Comparison of ENCODE assay signal across 10 cellular contexts in genomic region chr1:17586172-17586963, GRCh38. TPM values are rescaled to one million over a fixed set of nuclear protein-coding genes. Genes with fewer than 3 reads are reported as not detected.
DNase-seq lines count a peak whose midpoint lies in the region; ATAC-seq, FAIRE-seq and TF ChIP-seq lines count a peak whose summit lies in the region.
"Had no signal": no experiment of that assay in that cellular context is flagged by ENCODE, and none has a peak within 500 bp of the region (broad histone marks: within the 10 kb centered on the region; RNA-seq: fewer than 3 reads in every experiment).

No MANE protein-coding gene starts in this region.

- RAD21 ChIA-PET in GM12878 (lab: Charles Lee; ENCODE audit: unreplicated experiment): interaction anchor here (0.5 to 1.0 kb wide), 2 partner anchors 9 to 20 kb away, joined by 4 read pairs; no protein-coding TSS in a partner anchor

- H3K9me3 Mint-ChIP-seq in activated T-helper 17 cell treated with anti-CD3 and anti-CD28 coated beads, Interleukin-2, amount 50 U/mL, for 72 hours: no peaks in the 10 kb centered on the region

- no TSS peak for BruUV-seq in GM12878 (replicated peaks; lab: Mats Ljungman, UMichigan)

- CTCF ChIA-PET in GM12878 (lab: Yijun Ruan, JAX): interaction anchor here (0.7 to 2.7 kb wide), 6 partner anchors 12 to 145 kb away, joined by 3 to 10 read pairs (median 5); no protein-coding TSS in a partner anchor

- no peak overlapping the region for H3K9ac ChIP-seq in GM12878 (ENCODE audit: control insufficient read depth, insufficient read depth, low read length)

- DNase-seq in heart left ventricle (no peak), cardiac septum (ENCODE audit: low spot score) (no peak), GM12878 (ENCODE audit: low read depth, low spot score) (no peak), left colon (no peak), urothelium cell line (ENCODE audit: low spot score) (peak; percentile 71), GM20000 (ENCODE audit: low spot score) (no peak)
- no peak for DNase-seq in stimulated activated naive CD4-positive, alpha-beta T cell treated with Interleukin-2 at 50 U/mL for 16 hours (lab: John Stamatoyannopoulos, UW)
- DNase-seq: NCI-H345 had no signal

- H3K27me3 ChIP-seq in heart left ventricle (no peaks in the 10 kb centered on the region), GM12878 (replicated peaks in 1 of 2; ENCODE audit: control insufficient read depth in 2 of 2, insufficient read depth in 2 of 2, low read length in 1 of 2) (no peaks in the 10 kb centered on the region; a peak in 2 of 4 replicates)

- no peak overlapping the region for H3K4me2 ChIP-seq in GM12878 (ENCODE audit: control insufficient read depth, insufficient read depth)

- ATAC-seq in heart left ventricle (peak in 1 of 4 donors; percentile 30), GM12878 (peak; percentile 46; the same call in 1 of the 3 replicates), left colon (peak; percentile 25)
- ATAC-seq in activated T-helper 17 cell treated with anti-CD3 and anti-CD28 coated beads, Interleukin-2, amount 50 U/mL, for 72 hours (replicated peaks): no peak

- H3K27ac ChIP-seq in heart left ventricle: peak overlapping the region in 10 of 12 donors; percentile 19 to 92 (median 84)
- H3K27ac ChIP-seq in GM12878 (ENCODE audit: control insufficient read depth, insufficient read depth): no peak overlapping the region
- H3K27ac ChIP-seq: C4-2B had no signal

- H3K4me3 ChIP-seq in heart left ventricle (no peak overlapping the region), GM12878 (no peak overlapping the region)

- TF ChIP-seq EP300 in GM12878 (IDR thresholded peaks at IDR 0.05; ENCODE audit: borderline replicate concordance in 1 of 2, control insufficient read depth in 1 of 2, low read depth in 2 of 2, low read length in 2 of 2): no peak

- WGBS in heart left ventricle, 4 donors: 69 to 80% (median 75%) methylated on average over 10 of the region's 10 CpGs
- WGBS in GM12878 (ENCODE audit: insufficient coverage, insufficient replicate concordance, low lambda C conversion rate, missing lambda C conversion rate): 12% methylated on average over 10 of the region's 10 CpGs

- TF ChIP-seq POLR2A in heart left ventricle (IDR thresholded peaks at IDR 0.05): no peak
- no peak for TF ChIP-seq POLR2A in GM12878 (IDR thresholded peaks at IDR 0.05; ENCODE audit: low read depth, low read length)

- no peak for TF ChIP-seq CTCF in heart left ventricle (IDR thresholded peaks at IDR 0.05)
- no peak for TF ChIP-seq CTCF in GM12878 (IDR thresholded peaks at IDR 0.05 in 2 of 3, conservative IDR thresholded peaks at IDR 0.05 in 1 of 3; ENCODE audit: control insufficient read depth in 2 of 3, extremely low read depth in 1 of 3, insufficient read depth in 1 of 3, low read depth in 3 of 3, low read length in 3 of 3)
- TF ChIP-seq CTCF in GM20000 (IDR thresholded peaks at IDR 0.05; ENCODE audit: extremely low read depth, missing control alignments): no peak

- POLR2A ChIA-PET in GM12878 (lab: Charles Lee): no interaction called here

- no peak for FAIRE-seq in GM12878 (lab: Jason Lieb, UNC)
- no peak for FAIRE-seq in urothelium cell line (lab: Jason Lieb, UNC)

- H4K20me1 ChIP-seq in GM12878 (ENCODE audit: control insufficient read depth, insufficient read depth): no peaks in the 10 kb centered on the region

- H3K9me3 ChIP-seq in heart left ventricle (no peaks in the 10 kb centered on the region), GM12878 (replicated peaks; ENCODE audit: control insufficient read depth, insufficient read depth, low read length) (no peaks in the 10 kb centered on the region)

- H2AFZ ChIP-seq in GM12878 (ENCODE audit: control insufficient read depth, low read depth, low read length): no peak overlapping the region

- no peaks in the 10 kb centered on the region for H3K36me3 Mint-ChIP-seq in activated T-helper 17 cell treated with anti-CD3 and anti-CD28 coated beads, Interleukin-2, amount 50 U/mL, for 72 hours (ENCODE audit: low read depth)

- TF ChIP-seq RAD21 in GM12878 (IDR thresholded peaks at IDR 0.05; ENCODE audit: insufficient read depth, low read depth, low read length): no peak

- intact Hi-C loops in heart left ventricle (cut with DNase I) (no loop called here), cardiac septum (cut with DNase I) (loop anchor here (5.0 kb wide), 1 partner anchor 54 kb away; no protein-coding TSS in a partner anchor), GM12878 (cut with micrococcal nuclease; ENCODE audit: unreplicated experiment) (no loop called here), left colon (cut with DNase I, micrococcal nuclease) (no loop called here)

- no peaks in the 10 kb centered on the region for H3K79me2 ChIP-seq in GM12878 (ENCODE audit: control insufficient read depth, insufficient read depth, low read length)

- H3K4me3 Mint-ChIP-seq in activated T-helper 17 cell treated with anti-CD3 and anti-CD28 coated beads, Interleukin-2, amount 50 U/mL, for 72 hours: no peak overlapping the region

- SMC1A ChIA-PET in GM12878 (lab: Charles Lee; ENCODE audit: uncharacterized antibody, unreplicated experiment): interaction anchor here (1.1 kb wide), 1 partner anchor 84 kb away, joined by 3 read pairs; no protein-coding TSS in a partner anchor

- no peak overlapping the region for H3K27ac Mint-ChIP-seq in activated T-helper 17 cell treated with anti-CD3 and anti-CD28 coated beads, Interleukin-2, amount 50 U/mL, for 72 hours

- in situ Hi-C loops in GM12878 (cut with MboI): no loop called here

- H3K36me3 ChIP-seq in heart left ventricle (peaks cover 0 to 7% (median 0%) of the 10 kb centered on the region in 9 donors), GM12878 (ENCODE audit: control insufficient read depth in 2 of 2, insufficient read depth in 2 of 2, low read length in 1 of 2) (no peaks in the 10 kb centered on the region)

- no peaks in the 10 kb centered on the region for H3K4me1 Mint-ChIP-seq in activated T-helper 17 cell treated with anti-CD3 and anti-CD28 coated beads, Interleukin-2, amount 50 U/mL, for 72 hours

- peaks cover 8% of the 10 kb centered on the region for H3K27me3 Mint-ChIP-seq in activated T-helper 17 cell treated with anti-CD3 and anti-CD28 coated beads, Interleukin-2, amount 50 U/mL, for 72 hours

- H3K4me1 ChIP-seq in heart left ventricle (peaks cover 0 to 56% (median 38%) of the 10 kb centered on the region in 12 donors), GM12878 (ENCODE audit: control insufficient read depth, insufficient read depth, low read length) (peaks cover 3% of the 10 kb centered on the region)

TF ChIP-seq in GM12878, 131 proteins besides CTCF, POLR2A, EP300 and RAD21:
- no peak for TF ChIP-seq ELK1 (IDR thresholded peaks at IDR 0.05; ENCODE audit: low read depth, low read length)
- no peak for TF ChIP-seq SREBF1 (IDR thresholded peaks at IDR 0.05; ENCODE audit: low read length)
- TF ChIP-seq TBL1XR1 (IDR thresholded peaks at IDR 0.05; ENCODE audit: low read depth, low read length): no peak
- no peak for TF ChIP-seq POU2F2 (IDR thresholded peaks at IDR 0.05; ENCODE audit: borderline replicate concordance, low read depth, low read length)
- TF ChIP-seq SMC3 (IDR thresholded peaks at IDR 0.05; ENCODE audit: borderline replicate concordance, low read length): no peak

RNA-seq across cellular contexts. Expression of gene ARHGEF10L, which starts 46.9 kb away (rescaled TPM):
- total RNA-seq in heart left ventricle (10 to 100 TPM; 44.6 to 72.8 (median 57.5) TPM), cardiac septum (59.8 TPM), GM12878 (2014; rRNA removed) (0.49 and 0.51 TPM in 2 replicates), GM12878 (2014; rRNA removed; fragmentation: Illumina TruSeq; extraction: Trizol) (0.18 and 0.32 TPM in 2 replicates), GM12878 (2021) (0.44 and 0.53 TPM in 2 replicates), left colon (100 to 1,000 TPM in 1 of 2 donors, 10 to 100 TPM in 1; 91.0 to 151 TPM)
- polyA plus RNA-seq in heart left ventricle (10 to 100 TPM; 57.9 to 65.8 TPM), GM12878 (2011; rRNA removed) (0.49 and 0.94 TPM in 2 replicates), GM12878 (2014; fragmentation: Illumina TruSeq; extraction: Trizol) (0.13 TPM in 1 of 2 replicates, not detected in the other), GM12878 (2014; fragmentation: Nextera tagmentation; extraction: Ambion mirVana) (under 1 TPM in 1 of 2 experiments, not detected in 1; 0.05 TPM), GM12878 (2014; rRNA removed) (0.32 and 0.37 TPM in 2 replicates), GM12878 (2016; fragmentation: Nextera tagmentation; extraction: Ambion mirVana) (under 1 TPM in 1 of 2 experiments, not detected in 1; 0.06 TPM)
- 11.6 and 14.6 TPM in 2 replicates for total RNA-seq in GM12878 (2013; cell fraction: nucleolus; rRNA removed)
- polyA plus RNA-seq in GM12878 (2011; ENCODE audit: low read depth): not detected
- 0.79 and 1.2 TPM in 2 replicates for polyA plus RNA-seq in GM12878 (2011; cell fraction: cytosol; rRNA removed)
- polyA plus RNA-seq in GM12878 (2011; cell fraction: nucleus; rRNA removed): 9.1 and 10.4 TPM in 2 replicates
- polyA plus RNA-seq in GM12878 (2012): 0.19 and 0.27 TPM in 2 replicates
- 1.9 TPM in 2 replicates for polyA minus RNA-seq in GM12878 (2011; rRNA and poly(A)+ RNA removed)
- polyA minus RNA-seq in GM12878 (2011; cell fraction: cytosol; rRNA and poly(A)+ RNA removed): 0.94 and 1.0 TPM in 2 replicates
- polyA minus RNA-seq in GM12878 (2011; cell fraction: nucleus; rRNA and poly(A)+ RNA removed): 2.1 and 3.9 TPM in 2 replicates
- not detected for total RNA-seq in activated T-helper 17 cell treated with anti-CD3 and anti-CD28 coated beads, Interleukin-2, amount 50 U/mL, for 72 hours
